Comparison of ENCODE assay signal across 22 cellular contexts in the genomic region with DNA sequence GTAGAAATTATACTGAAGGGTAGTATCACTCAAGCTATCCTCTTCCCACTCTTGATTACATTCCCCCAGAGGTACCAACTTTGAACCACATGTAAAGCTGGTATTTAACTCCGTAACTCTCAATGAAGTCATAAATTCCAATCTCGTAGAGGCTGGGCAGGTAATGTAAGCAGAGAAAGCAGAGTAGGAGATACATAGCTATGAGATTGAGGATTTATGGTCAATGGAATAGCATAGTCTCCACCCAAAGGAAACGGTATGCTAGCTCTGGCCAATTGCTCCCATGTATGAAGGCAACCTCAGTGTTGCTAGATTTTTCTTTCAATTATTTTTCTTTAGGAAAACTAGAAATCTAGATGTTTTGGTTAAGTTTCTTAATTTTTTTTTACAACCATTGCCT.
DNase-seq lines count a peak whose midpoint lies in the region; ATAC-seq and FAIRE-seq lines count a peak whose summit lies in the region.
"Had no signal": no experiment of that assay in that cellular context is flagged by ENCODE, and none has a peak within 500 bp of the region (broad histone marks: within the 10 kb centered on the region; RNA-seq: fewer than 3 reads in every experiment).

No MANE protein-coding gene starts in this region.

- no peak for FAIRE-seq in small intestine (lab: Jason Lieb, UNC)
- FAIRE-seq: A549, D721Med, G401.6, GM12891, GM19239 had no signal

- intact Hi-C loops in left colon (cut with DNase I, micrococcal nuclease): no loop called here

- H3K4me3 ChIP-seq in small intestine (ENCODE audit: low read depth in 1 of 2, low read length in 2 of 2): no peak overlapping the region
- H3K4me3 ChIP-seq: A549; BLaER1 treated with 17β-estradiol and CSF1 and Interleukin-3, amounts not matched to agents 10 nM and 100 nM had no signal

- H3K9me3 ChIP-seq in small intestine (ENCODE audit: control insufficient read depth, low read depth): no peaks in the 10 kb centered on the region
- H3K9me3 ChIP-seq: A549, Caco-2 had no signal

- H3K4me1 ChIP-seq in small intestine (ENCODE audit: control insufficient read depth in 2 of 2, insufficient read depth in 1 of 2, low read depth in 1 of 2, low read length in 1 of 2): no peaks in the 10 kb centered on the region
- H3K4me1 ChIP-seq: Caco-2 had no signal

- WGBS in small intestine, 3 donors: 34 to 64% (median 58%) methylated on average over 3 of the region's 3 CpGs

- H3K27ac ChIP-seq in small intestine (ENCODE audit: low read depth in 1 of 2, low read length in 1 of 2): no peak overlapping the region
- H3K27ac ChIP-seq: 22Rv1; BLaER1 treated with 17β-estradiol and CSF1 and Interleukin-3, amounts not matched to agents 10 nM and 100 nM; C4-2B had no signal

- H3K36me3 ChIP-seq in small intestine (ENCODE audit: control insufficient read depth in 2 of 2, insufficient read depth in 2 of 2, low read length in 2 of 2): no peaks in the 10 kb centered on the region
- H3K36me3 ChIP-seq: BLaER1 treated with 17β-estradiol and CSF1 and Interleukin-3, amounts not matched to agents 10 nM and 100 nM had no signal

- peak; percentile 7 for DNase-seq in HT-29 (ENCODE audit: low spot score)
- DNase-seq in amniotic epithelial cell (ENCODE audit: low read depth): peak; percentile 13
- DNase-seq in left colon: no peak
- DNase-seq in small intestine: peak; percentile 22
- no peak for DNase-seq in HK-2 (ENCODE audit: unreplicated experiment)
- no peak for DNase-seq in cerebellar cortex (ENCODE audit: low spot score)
- DNase-seq in epidermal melanocyte (ENCODE audit: insufficient read length, low spot score): no peak
- DNase-seq: AML-193; Caco-2; Calu3; CD4-positive, alpha-beta T cell; CD8-positive, alpha-beta T cell; DMS79 treated with DMSO at 0.1 percent for 48 hours; GF-D8 had no signal

- no peaks in the 10 kb centered on the region for H3K27me3 ChIP-seq in small intestine (ENCODE audit: control insufficient read depth in 2 of 2, insufficient read depth in 2 of 2, low read length in 2 of 2)
- H3K27me3 ChIP-seq: BLaER1 treated with 17β-estradiol and CSF1 and Interleukin-3, amounts not matched to agents 10 nM and 100 nM had no signal

- ATAC-seq in left colon: peak; percentile 99
- ATAC-seq: A549; CD8-positive, alpha-beta T cell had no signal

Comparison
In these comparisons a context has a peak if more than half of its experiments do, and no peak if none do; other contexts are left out.
1. DNase-seq: peak in HT-29 (single experiment), amniotic epithelial cell (single experiment) and small intestine (single experiment); none in left colon (0 of 2), HK-2 (single experiment), cerebellar cortex (single experiment) and epidermal melanocyte (single experiment).